In genomic region chr21:38196033-38196432, GRCh38 we compare ENCODE assay signal across 1 cellular context.
TF ChIP-seq lines count a peak whose summit lies in the region.

No MANE protein-coding gene starts in this region.

TF ChIP-seq in GM23338, 12 proteins besides CTCF, POLR2A, EP300 and RAD21 (continued from another document):
- TF ChIP-seq ZNF462 (CRISPR knock-in tag; IDR thresholded peaks at IDR 0.05) (no peak), CREB1 (CRISPR knock-in tag; IDR thresholded peaks at IDR 0.05; ENCODE audit: low read depth) (no peak)
